Comparison of ENCODE assay signal across 16 cellular contexts in the genomic region with DNA sequence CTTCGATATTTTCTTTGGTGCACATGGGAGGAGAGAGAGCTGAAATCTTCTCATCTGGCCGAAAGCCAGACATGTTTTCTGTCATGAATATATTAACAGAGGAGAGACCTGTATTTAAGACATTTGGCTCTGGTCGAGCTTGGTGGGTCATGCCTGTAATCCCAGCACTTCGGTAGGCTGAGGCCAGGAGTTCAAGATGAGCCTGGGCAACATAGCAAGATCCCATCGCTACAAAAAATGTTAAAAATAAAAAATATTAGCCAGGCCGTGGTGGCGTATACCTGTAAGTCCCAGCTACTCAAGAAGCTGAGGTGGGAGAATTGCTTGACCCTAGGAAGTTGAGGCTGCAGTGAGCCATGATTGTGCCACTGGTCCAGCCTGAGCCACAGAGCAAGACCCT. TPM values are rescaled to one million over a fixed set of nuclear protein-coding genes. Genes with fewer than 3 reads are reported as not detected.
DNase-seq lines count a peak whose midpoint lies in the region; ATAC-seq, FAIRE-seq and TF ChIP-seq lines count a peak whose summit lies in the region.
"Had no signal": no experiment of that assay in that cellular context is flagged by ENCODE, and none has a peak within 500 bp of the region (broad histone marks: within the 10 kb centered on the region; RNA-seq: fewer than 3 reads in every experiment).

No MANE protein-coding gene starts in this region.

- no peak overlapping the region for H3K4me3 ChIP-seq in HEK293 (ENCODE audit: low read depth, low read length)
- H3K4me3 ChIP-seq in K562: no peak overlapping the region
- H3K4me3 ChIP-seq: BLaER1 had no signal

- no peak overlapping the region for H3K27ac Mint-ChIP-seq in activated naive CD4-positive, alpha-beta T cell treated with anti-CD3 and anti-CD28 coated beads, Interleukin-2, amount 50 U/mL, for 24 hours
- no peak overlapping the region for H3K27ac Mint-ChIP-seq in activated naive CD4-positive, alpha-beta T cell treated with anti-CD3 and anti-CD28 coated beads, Interleukin-2, amount 10 ng/mL, durations not matched to agents 7 days and 5 days
- no peak overlapping the region for H3K27ac Mint-ChIP-seq in type B pancreatic cell
- H3K27ac Mint-ChIP-seq: CD8-positive, alpha-beta T cell; H9 had no signal

- H3K9me3 ChIP-seq in HEK293 (ENCODE audit: control insufficient read depth, insufficient read depth, low read depth, low read length) (no peaks in the 10 kb centered on the region), K562 (replicated peaks; ENCODE audit: control insufficient read depth, insufficient read depth, low read depth, low read length) (no peaks in the 10 kb centered on the region)

- no TSS peak for BruUV-seq in K562 (replicated peaks; lab: Mats Ljungman, UMichigan)

- no peak for TF ChIP-seq POLR2A in K562 (conservative IDR thresholded peaks at IDR 0.05)

- H3K4me1 ChIP-seq in HEK293 (ENCODE audit: control insufficient read depth, insufficient read depth, low read length) (no peaks in the 10 kb centered on the region), K562 (replicated peaks in 1 of 2; ENCODE audit: control insufficient read depth in 2 of 2, insufficient read depth in 2 of 2, low read length in 2 of 2) (peaks cover 0 to 15% of the 10 kb centered on the region in 2 experiments; a peak in 1 of 5 replicates)
- H3K4me1 ChIP-seq: BLaER1 had no signal

- FAIRE-seq in K562 (lab: Jason Lieb, UNC): no peak
- FAIRE-seq: H1 had no signal

- TF ChIP-seq CTCF in HEK293 (tag by site-specific recombination; IDR thresholded peaks at IDR 0.05): no peak
- TF ChIP-seq CTCF in K562 (IDR thresholded peaks at IDR 0.05 in 2 of 3, conservative IDR thresholded peaks at IDR 0.05 in 1 of 3; ENCODE audit: insufficient read depth in 2 of 3, low read depth in 1 of 3, low read length in 3 of 3): no peak
- TF ChIP-seq CTCF in type B pancreatic cell (conservative IDR thresholded peaks at IDR 0.05): no peak

- H3K79me2 ChIP-seq in K562 (ENCODE audit: control insufficient read depth, insufficient read depth, low read length): no peaks in the 10 kb centered on the region

- no peak for TF ChIP-seq RAD21 in K562 (CRISPR knock-in tag; conservative IDR thresholded peaks at IDR 0.05 in 1 of 2, IDR thresholded peaks at IDR 0.05 in 1 of 2)

- H3K36me3 Mint-ChIP-seq in activated naive CD4-positive, alpha-beta T cell treated with anti-CD3 and anti-CD28 coated beads, Interleukin-2, amount 50 U/mL, for 24 hours: peaks cover 4% of the 10 kb centered on the region
- H3K36me3 Mint-ChIP-seq in activated naive CD4-positive, alpha-beta T cell treated with anti-CD3 and anti-CD28 coated beads, Interleukin-2, amount 10 ng/mL, durations not matched to agents 7 days and 5 days: peaks cover 4% of the 10 kb centered on the region
- peaks cover 4% of the 10 kb centered on the region for H3K36me3 Mint-ChIP-seq in type B pancreatic cell
- H3K36me3 Mint-ChIP-seq: CD8-positive, alpha-beta T cell had no signal

- no peaks in the 10 kb centered on the region for H4K20me1 ChIP-seq in K562 (replicated peaks; ENCODE audit: control insufficient read depth, insufficient read depth, low read length)

- H3K27ac ChIP-seq in HEK293 (ENCODE audit: extremely low read depth, low read depth, low read length) (no peak overlapping the region), K562 (ENCODE audit: extremely low read depth, low read depth, low read length) (no peak overlapping the region)
- H3K27ac ChIP-seq: BLaER1 had no signal

- H3K4me2 ChIP-seq in K562 (ENCODE audit: insufficient read depth, low read length): no peak overlapping the region
- H3K4me2 ChIP-seq: BLaER1 had no signal

- H3K27me3 Mint-ChIP-seq in activated naive CD4-positive, alpha-beta T cell treated with anti-CD3 and anti-CD28 coated beads, Interleukin-2, amount 50 U/mL, for 24 hours: peaks cover 30% of the 10 kb centered on the region
- H3K27me3 Mint-ChIP-seq in activated naive CD4-positive, alpha-beta T cell treated with anti-CD3 and anti-CD28 coated beads, Interleukin-2, amount 10 ng/mL, durations not matched to agents 7 days and 5 days: peaks cover 75% of the 10 kb centered on the region
- peaks cover 71% of the 10 kb centered on the region for H3K27me3 Mint-ChIP-seq in type B pancreatic cell

- DNase-seq in activated naive CD4-positive, alpha-beta T cell treated with anti-CD3 and anti-CD28 coated beads, Interleukin-2, amount 10 ng/mL, durations not matched to agents 7 days and 5 days: no peak
- DNase-seq in K562 (ENCODE audit: extremely low read depth in 1 of 4, low spot score in 3 of 4) (no peak), type B pancreatic cell (ENCODE audit: extremely low spot score, unreplicated experiment) (no peak), NCI-H69 (lab: John Stamatoyannopoulos, UW) (no peak), RPMI8226 (no peak)
- DNase-seq: 8988T; Calu3; CD8-positive, alpha-beta T cell; DMS79 treated with DMSO at 0.1 percent for 48 hours; GF-D8; H9 had no signal

- H3K4me3 Mint-ChIP-seq in activated naive CD4-positive, alpha-beta T cell treated with anti-CD3 and anti-CD28 coated beads, Interleukin-2, amount 50 U/mL, for 24 hours: peak overlapping the region; percentile 33
- H3K4me3 Mint-ChIP-seq in activated naive CD4-positive, alpha-beta T cell treated with anti-CD3 and anti-CD28 coated beads, Interleukin-2, amount 10 ng/mL, durations not matched to agents 7 days and 5 days: no peak overlapping the region
- H3K4me3 Mint-ChIP-seq in type B pancreatic cell: peak overlapping the region; percentile 34

- H3K36me3 ChIP-seq in HEK293 (ENCODE audit: control insufficient read depth in 2 of 2, insufficient read depth in 1 of 2, low read length in 2 of 2) (no peaks in the 10 kb centered on the region), K562 (ENCODE audit: control insufficient read depth, insufficient read depth, low read length) (no peaks in the 10 kb centered on the region)
- H3K36me3 ChIP-seq: BLaER1 had no signal

- H3K9ac ChIP-seq in K562 (ENCODE audit: insufficient read depth in 1 of 2, low read depth in 2 of 2, low read length in 2 of 2): no peak overlapping the region
- H3K9ac ChIP-seq: BLaER1 had no signal

- POLR2A ChIA-PET in HEK293 (lab: Yijun Ruan, JAX) (interaction anchor here (0.5 kb wide), 1 partner anchor 1622 kb away, joined by 3 read pairs; no protein-coding TSS in a partner anchor), K562 (lab: Yijun Ruan, JAX) (interaction anchor here (1.4 kb wide), 1 partner anchor 12 kb away, joined by 5 read pairs; no protein-coding TSS in a partner anchor)

- no peaks in the 10 kb centered on the region for H3K9me3 Mint-ChIP-seq in activated naive CD4-positive, alpha-beta T cell treated with anti-CD3 and anti-CD28 coated beads, Interleukin-2, amount 50 U/mL, for 24 hours
- H3K9me3 Mint-ChIP-seq in activated naive CD4-positive, alpha-beta T cell treated with anti-CD3 and anti-CD28 coated beads, Interleukin-2, amount 10 ng/mL, durations not matched to agents 7 days and 5 days: no peaks in the 10 kb centered on the region
- H3K9me3 Mint-ChIP-seq in type B pancreatic cell: peaks cover 5% of the 10 kb centered on the region
- H3K9me3 Mint-ChIP-seq: CD8-positive, alpha-beta T cell had no signal

- WGBS in K562 (ENCODE audit: insufficient coverage, low coverage, missing lambda C conversion rate): 17% methylated on average over 7 of the region's 7 CpGs

- peaks cover 10% of the 10 kb centered on the region for H3K4me1 Mint-ChIP-seq in activated naive CD4-positive, alpha-beta T cell treated with anti-CD3 and anti-CD28 coated beads, Interleukin-2, amount 50 U/mL, for 24 hours
- peaks cover 16% of the 10 kb centered on the region for H3K4me1 Mint-ChIP-seq in activated naive CD4-positive, alpha-beta T cell treated with anti-CD3 and anti-CD28 coated beads, Interleukin-2, amount 10 ng/mL, durations not matched to agents 7 days and 5 days
- H3K4me1 Mint-ChIP-seq in type B pancreatic cell (ENCODE audit: unreplicated experiment): peaks cover 10% of the 10 kb centered on the region

- H3K27me3 ChIP-seq in K562 (ENCODE audit: control insufficient read depth in 2 of 2, insufficient read depth in 2 of 2, low read length in 2 of 2): peaks cover 22 to 43% of the 10 kb centered on the region in 2 experiments; a peak in 4 of 5 replicates

- in situ Hi-C loops in K562 (cut with MboI): no loop called here

- H3K9me1 ChIP-seq in K562 (ENCODE audit: control insufficient read depth, insufficient read depth, low read length): no peaks in the 10 kb centered on the region

- TF ChIP-seq EP300 in K562 (IDR thresholded peaks at IDR 0.05; ENCODE audit: low read length): no peak

- H2AFZ ChIP-seq in K562 (ENCODE audit: low read depth, low read length): no peak overlapping the region

- no peak for ATAC-seq in K562
- ATAC-seq: CD8-positive, alpha-beta T cell had no signal

- CTCF ChIA-PET in activated naive CD4-positive, alpha-beta T cell treated with anti-CD3 and anti-CD28 coated beads, Interleukin-2, amount 10 ng/mL, durations not matched to agents 7 days and 5 days (lab: Charles Lee): no interaction called here
- CTCF ChIA-PET in HEK293 (lab: Yijun Ruan, JAX) (no interaction called here), K562 (lab: Yijun Ruan, JAX; ENCODE audit: low intra/inter-chr PET ratio) (no interaction called here)

- intact Hi-C loops in K562 (cut with micrococcal nuclease): no loop called here

TF ChIP-seq in HEK293, 187 proteins besides CTCF, POLR2A, EP300 and RAD21 (continues in another document):
- peak; percentile 61; the same call in 1 of the 2 replicates for TF ChIP-seq ZNF121 (tag by site-specific recombination; IDR thresholded peaks at IDR 0.05)

RNA-seq across cellular contexts. Expression of gene GATA3, which starts 21.9 kb away (rescaled TPM):
- not detected in 2 replicates for total RNA-seq in K562 (2011; cell fraction: chromatin; rRNA removed; ENCODE audit: low replicate concordance)
- total RNA-seq in K562 (2011; cell fraction: nucleolus; rRNA removed): not detected in 2 replicates
- total RNA-seq in K562 (2011; cell fraction: nucleoplasm; rRNA removed): not detected in 2 replicates
- not detected in 2 replicates for total RNA-seq in K562 (2014; rRNA removed)
- total RNA-seq in K562 (2014; rRNA removed; fragmentation: Illumina TruSeq; extraction: Trizol): not detected in 2 replicates
- total RNA-seq in K562 (2015; rRNA removed; fragmentation: Illumina TruSeq; extraction: Trizol): not detected in 2 replicates
- 0.24 and 0.25 TPM in 2 replicates for total RNA-seq in K562 (2021)
- not detected in 2 replicates for polyA plus RNA-seq in K562 (2011; rRNA removed)
- not detected in 2 replicates for polyA plus RNA-seq in K562 (2011; cell fraction: cytosol; rRNA removed)
- polyA plus RNA-seq in K562 (2011; cell fraction: nucleus; rRNA removed): 0.14 TPM in 1 of 2 replicates, not detected in the other
- polyA plus RNA-seq in K562 (2012): 0.05 and 0.10 TPM in 2 replicates
- 0.09 TPM in 1 of 2 replicates, not detected in the other for polyA plus RNA-seq in K562 (2014; fragmentation: Illumina TruSeq; extraction: Trizol)
- under 1 TPM in 1 of 2 experiments, not detected in 1; 0.01 TPM for polyA plus RNA-seq in K562 (2014; fragmentation: Nextera tagmentation; extraction: Ambion mirVana)
- polyA plus RNA-seq in K562 (2014; rRNA removed): not detected in 2 replicates
- polyA minus RNA-seq in K562 (2011; rRNA and poly(A)+ RNA removed): not detected in 2 replicates
- polyA minus RNA-seq in K562 (2011; cell fraction: cytosol; rRNA and poly(A)+ RNA removed): not detected in 2 replicates
- polyA minus RNA-seq in K562 (2011; cell fraction: nucleus; rRNA and poly(A)+ RNA removed): not detected in 2 replicates
- total RNA-seq in type B pancreatic cell (ENCODE audit: low replicate concordance): 18.5 and 71.4 TPM in 2 replicates
- polyA plus RNA-seq: AG04450 had no signal

Comparison
In these comparisons a context has a peak if more than half of its experiments do, and no peak if none do; other contexts are left out.
1. RNA of gene GATA3, which starts 21.9 kb away (total RNA-seq): 18.5 to 71.4 TPM in type B pancreatic cell; 0.24 to 0.25 TPM in K562; every median in the first group is over 10 times any median in the second.